ENCODE assay signal across 11 cellular contexts in the genomic region with DNA sequence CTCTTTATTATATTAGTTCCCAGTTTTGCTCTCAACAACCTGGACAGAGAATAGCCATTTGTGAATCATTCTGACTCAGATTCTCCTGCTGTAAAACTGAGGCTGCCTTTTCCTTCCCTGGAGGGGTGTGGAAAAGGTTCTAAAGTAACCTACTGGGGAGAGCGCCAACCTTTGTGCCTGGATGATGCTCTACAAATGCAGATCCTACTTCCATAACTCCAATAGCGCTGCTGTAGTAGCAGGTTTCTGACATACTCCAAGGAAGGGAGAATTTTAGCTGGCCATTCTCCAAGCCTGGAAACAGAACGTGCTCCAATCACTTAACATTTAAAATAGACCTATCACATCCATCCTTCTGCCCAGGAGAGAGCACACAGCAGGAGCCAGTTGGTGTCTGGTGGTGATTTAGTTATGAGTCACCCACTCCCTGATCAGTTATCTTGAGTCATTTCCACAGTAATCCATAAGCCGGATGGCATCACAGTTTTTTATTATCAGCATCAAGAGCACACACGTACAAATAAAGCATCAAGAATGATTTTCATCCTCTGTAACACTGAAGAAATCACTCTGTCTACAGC. TPM values are rescaled to one million over a fixed set of nuclear protein-coding genes. Genes with fewer than 3 reads are reported as not detected.
DNase-seq lines count a peak whose midpoint lies in the region; ATAC-seq and TF ChIP-seq lines count a peak whose summit lies in the region.
"Had no signal": no experiment of that assay in that cellular context is flagged by ENCODE, and none has a peak within 500 bp of the region (broad histone marks: within the 10 kb centered on the region; RNA-seq: fewer than 3 reads in every experiment).

No MANE protein-coding gene starts in this region.

- H4K20me1 ChIP-seq in OCI-LY7 (ENCODE audit: insufficient read depth, low read length) = no peaks in the 10 kb centered on the region

- no peaks in the 10 kb centered on the region for H3K9me2 ChIP-seq in OCI-LY7 (ENCODE audit: insufficient read depth, low read length)

- intact Hi-C loops in right cardiac atrium (cut with DNase I) = no loop called here
- intact Hi-C loops in Right ventricle myocardium superior (cut with DNase I) = loop anchor here (10.0 kb wide), 1 partner anchor 537 kb away; no protein-coding TSS in a partner anchor
- intact Hi-C loops in OCI-LY7 (cut with micrococcal nuclease; ENCODE audit: unreplicated experiment) = no loop called here
- intact Hi-C loops in Right ventricle myocardium inferior (cut with DNase I) = loop anchor here (10.0 kb wide), 1 partner anchor 247 kb away; a partner anchor contains a TSS

- peak; percentile 51 to 55 for ATAC-seq in right cardiac atrium
- no peak for ATAC-seq in Right ventricle myocardium superior (ENCODE audit: poor library complexity)
- ATAC-seq in GM18502 (IDR thresholded peaks at IDR 0.05; ENCODE audit: poor library complexity, unreplicated experiment) = no peak
- no peak for ATAC-seq in Right ventricle myocardium inferior
- ATAC-seq: left lobe of liver, T-helper 17 cell had no signal

- H2AFZ ChIP-seq in OCI-LY7 (ENCODE audit: low read length) = no peak overlapping the region

- H3K36me3 ChIP-seq in OCI-LY7 (ENCODE audit: insufficient read depth, low read length) = no peaks in the 10 kb centered on the region

- no peak overlapping the region for H3K27ac ChIP-seq in right cardiac atrium (ENCODE audit: low read length)
- no peak overlapping the region for H3K27ac ChIP-seq in OCI-LY7 (ENCODE audit: low read depth, low read length, poor library complexity, severe bottlenecking)

- BruUV-seq in OCI-LY7 (replicated peaks; lab: Mats Ljungman, UMichigan) = no TSS peak

- H3K79me2 ChIP-seq in OCI-LY7 (ENCODE audit: insufficient read depth, low read depth, low read length) = no peaks in the 10 kb centered on the region

- H3K4me2 ChIP-seq in OCI-LY7 (ENCODE audit: low read length) = no peak overlapping the region

- DNase-seq in right cardiac atrium (no peak), Right ventricle myocardium superior (no peak), RPMI7951 (ENCODE audit: low read depth) (peak; percentile 89), fibroblast of peridontal ligament (ENCODE audit: extremely low read depth) (peak; percentile 90), OCI-LY7 (ENCODE audit: low spot score) (no peak), Right ventricle myocardium inferior (ENCODE audit: missing footprints) (no peak)
- DNase-seq in NK-92 treated with Interleukin-12 subunit alpha and Interleukin-12 subunit beta, amount 100 ng/mL, for 24 hours (lab: John Stamatoyannopoulos, UW) = no peak
- DNase-seq: stimulated activated CD4-positive, alpha-beta T cell treated with anti-CD3 and anti-CD28 coated beads, Interleukin-4, amount 100 ng/mL, for 1 hour; T-helper 17 cell had no signal

- H3K4me1 ChIP-seq in right cardiac atrium (ENCODE audit: control insufficient read depth, insufficient read depth, low read length) (no peaks in the 10 kb centered on the region), OCI-LY7 (ENCODE audit: insufficient read depth, low read length, poor library complexity, severe bottlenecking) (no peaks in the 10 kb centered on the region)

- POLR2A ChIA-PET in OCI-LY7 (lab: Charles Lee) = no interaction called here

- CTCF ChIA-PET in OCI-LY7 (lab: Charles Lee; ENCODE audit: unreplicated experiment) = no interaction called here

- 46% methylated on average over 5 of the region's 5 CpGs for WGBS in right cardiac atrium

- no peak for TF ChIP-seq CTCF in OCI-LY7 (conservative IDR thresholded peaks at IDR 0.05; ENCODE audit: low read length)

- H3K9me3 ChIP-seq in right cardiac atrium (ENCODE audit: control insufficient read depth, low read length) (no peaks in the 10 kb centered on the region), OCI-LY7 (ENCODE audit: low read length) (no peaks in the 10 kb centered on the region)

- no peaks in the 10 kb centered on the region for H3K27me3 ChIP-seq in right cardiac atrium (ENCODE audit: control insufficient read depth, insufficient read depth)

- no peak overlapping the region for H3K4me3 ChIP-seq in right cardiac atrium (ENCODE audit: low read length)
- H3K4me3 ChIP-seq in OCI-LY7 (ENCODE audit: low read depth, low read length, poor library complexity, severe bottlenecking) = no peak overlapping the region

RNA-seq across cellular contexts. Expression of a gene that starts 38.3 kb away (rescaled TPM):
- total RNA-seq in right cardiac atrium (under 1 TPM; 0.22 to 0.54 (median 0.32) TPM), Right ventricle myocardium superior (0.13 TPM), OCI-LY7 (2022) (0.06 and 0.46 TPM in 2 replicates), Right ventricle myocardium inferior (0.19 TPM)
- 0.29 TPM for polyA plus RNA-seq in right cardiac atrium
- 0.20 and 0.24 TPM in 2 replicates for total RNA-seq in RPMI7951 (2014; rRNA removed; shearing (Covaris generic))
- 0.57 and 1.1 TPM in 2 replicates for total RNA-seq in OCI-LY7 (2014; rRNA removed; shearing (Covaris generic))
- total RNA-seq: T-helper 17 cell had no signal

Comparison
In these comparisons a context has a peak if more than half of its experiments do, and no peak if none do; other contexts are left out.
1. ATAC-seq: peak in right cardiac atrium (2 of 2); none in Right ventricle myocardium superior (single experiment), GM18502 (single experiment) and Right ventricle myocardium inferior (single experiment).
2. intact Hi-C loops: an anchor here in Right ventricle myocardium superior (10.0 kb wide) and Right ventricle myocardium inferior (10.0 kb wide); none called in right cardiac atrium and OCI-LY7.
3. DNase-seq: peak in RPMI7951 (single experiment) and fibroblast of peridontal ligament (single experiment); none in right cardiac atrium (0 of 3), Right ventricle myocardium superior (single experiment), OCI-LY7 (single experiment), NK-92 treated with Interleukin-12 subunit alpha and Interleukin-12 subunit beta, amount 100 ng/mL, for 24 hours (single experiment) and Right ventricle myocardium inferior (single experiment).